In the genomic region with DNA sequence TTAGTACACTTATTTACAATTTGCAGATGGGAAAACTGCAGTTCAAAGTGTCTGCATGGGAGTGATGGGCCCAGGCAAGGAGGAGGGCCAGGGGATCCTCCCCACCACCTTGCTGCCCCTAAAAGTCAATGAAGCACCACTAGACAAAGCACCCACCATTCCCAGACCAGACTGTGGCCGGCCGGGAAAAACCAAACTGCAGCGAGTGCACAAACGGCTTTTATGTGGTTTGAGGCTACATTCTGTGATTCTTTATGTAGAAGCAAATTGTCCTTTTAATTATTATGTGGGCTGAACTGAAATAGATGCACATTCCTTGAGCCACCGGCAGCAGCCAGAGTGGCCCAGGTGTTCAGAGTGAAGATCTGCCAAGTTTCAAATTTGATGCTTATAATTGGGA, we compare ENCODE assay signal across 14 cellular contexts.
DNase-seq lines count a peak whose midpoint lies in the region; ATAC-seq, FAIRE-seq and TF ChIP-seq lines count a peak whose summit lies in the region.
"Had no signal": no experiment of that assay in that cellular context is flagged by ENCODE, and none has a peak within 500 bp of the region (broad histone marks: within the 10 kb centered on the region; RNA-seq: fewer than 3 reads in every experiment).

No MANE protein-coding gene starts in this region.

- intact Hi-C loops in aorta (cut with DNase I), result no loop called here

- H3K4me1 ChIP-seq in aorta (ENCODE audit: control insufficient read depth in 1 of 2, insufficient read depth in 2 of 2, low read length in 2 of 2), result no peaks in the 10 kb centered on the region

- no peak for ATAC-seq in aorta (ENCODE audit: low FRiP score)

- H3K4me3 ChIP-seq in aorta (ENCODE audit: low read length in 2 of 2), result no peak overlapping the region

- FAIRE-seq in D721Med (lab: Jason Lieb, UNC), result no peak

- H3K36me3 ChIP-seq in aorta (ENCODE audit: control insufficient read depth in 1 of 2, insufficient read depth in 2 of 2, low read length in 1 of 2), result no peaks in the 10 kb centered on the region

- no peaks in the 10 kb centered on the region for H3K27me3 ChIP-seq in aorta (ENCODE audit: control insufficient read depth in 1 of 2, insufficient read depth in 2 of 2, low read length in 1 of 2)

- TF ChIP-seq CTCF in C4-2B (conservative IDR thresholded peaks at IDR 0.05), result no peak
- TF ChIP-seq CTCF in D721Med (IDR thresholded peaks at IDR 0.05; ENCODE audit: insufficient read depth, missing control alignments), result no peak

- 0 out of 2 replicates have a peak overlapping the region, but pooled peaks have one; percentile 9 for H3K27ac ChIP-seq in C4-2B
- H3K27ac ChIP-seq in aorta (ENCODE audit: low read depth in 1 of 2, low read length in 2 of 2), result no peak overlapping the region
- H3K27ac ChIP-seq: 22Rv1 had no signal

- WGBS in aorta, 2 donors, result 89 to 90% methylated on average over 5 of the region's 5 CpGs

- no peaks in the 10 kb centered on the region for H3K9me3 ChIP-seq in aorta (ENCODE audit: control insufficient read depth, low read length)

- DNase-seq in DMS153 treated with DMSO at 0.1 percent for 48 hours (lab: John Stamatoyannopoulos, UW; ENCODE audit: unreplicated experiment) (peak; percentile 52), DMS153 (lab: John Stamatoyannopoulos, UW) (no peak), NCI-H69 (lab: John Stamatoyannopoulos, UW) (peak; percentile 34), astrocyte of the hippocampus (ENCODE audit: low read depth, low spot score) (peak; percentile 49), D721Med (ENCODE audit: insufficient read length, low spot score) (no peak), aorta (no peak), NCI-H1930 (lab: John Stamatoyannopoulos, UW) (no peak)
- DNase-seq: C1 segment of cervical spinal cord; CD4-positive, alpha-beta memory T cell; COR-L47; HCEC 1CT; HFFc6 had no signal

Comparison
In these comparisons a context has a peak if more than half of its experiments do, and no peak if none do; other contexts are left out.
1. DNase-seq: peak in DMS153 treated with DMSO at 0.1 percent for 48 hours (single experiment), NCI-H69 (single experiment) and astrocyte of the hippocampus (single experiment); none in DMS153 (single experiment), D721Med (single experiment), aorta (0 of 2) and NCI-H1930 (0 of 2).